8 cellular contexts compared by ENCODE assay signal in genomic region chr1:109877320-109877771, GRCh38. TPM values are rescaled to one million over a fixed set of nuclear protein-coding genes. Genes with fewer than 3 reads are reported as not detected.
DNase-seq lines count a peak whose midpoint lies in the region; ATAC-seq and TF ChIP-seq lines count a peak whose summit lies in the region.

No MANE protein-coding gene starts in this region.

- no TSS peak for BruUV-seq in mammary epithelial cell (replicated peaks; lab: Mats Ljungman, UMichigan)

- intact Hi-C loops in mammary epithelial cell (cut with micrococcal nuclease): loop anchor here (1.0 to 5.0 kb wide), 2 partner anchors 101 to 105 kb away; partner anchors contain the start of gene AHCYL1

- H2AFZ ChIP-seq in H9 (ENCODE audit: low read length) (no peak overlapping the region), mammary epithelial cell (ENCODE audit: low read depth, low read length) (peak overlapping the region; percentile 87)

- no peak overlapping the region for H2BK5ac ChIP-seq in H9 (ENCODE audit: insufficient read length, low read length)

- H2BK15ac ChIP-seq in H9 (ENCODE audit: low read depth, low read length): no peak overlapping the region

- no peaks in the 10 kb centered on the region for H4K20me1 ChIP-seq in H9 (ENCODE audit: control insufficient read depth, insufficient read depth, insufficient read length)
- H4K20me1 ChIP-seq in mammary epithelial cell (ENCODE audit: insufficient read depth, low read length): no peaks in the 10 kb centered on the region

- no peaks in the 10 kb centered on the region for H3K9me3 ChIP-seq in H9 (ENCODE audit: control insufficient read depth, low read depth, low read length)
- H3K9me3 ChIP-seq in mammary epithelial cell (replicated peaks; ENCODE audit: insufficient read depth, low read length): no peaks in the 10 kb centered on the region

- no peak overlapping the region for H3K4ac ChIP-seq in H9 (ENCODE audit: low read depth, low read length)

- no peaks in the 10 kb centered on the region for H3K27me3 Mint-ChIP-seq in H9 (ENCODE audit: low read depth)
- H3K27me3 Mint-ChIP-seq in stimulated activated memory B cell treated with anti-CD40 and anti-IgM and Interleukin-4, amounts not matched to agents 10 μg/mL and 1 μg/mL and 100 μg/mL, for 72 hours: peaks cover 10% of the 10 kb centered on the region

- H2BK120ac ChIP-seq in H9 (ENCODE audit: low read depth, low read length, poor library complexity, severe bottlenecking): no peak overlapping the region

- H4K5ac ChIP-seq in H9 (ENCODE audit: insufficient read length, low read depth, low read length): no peak overlapping the region

- H2BK12ac ChIP-seq in H9 (ENCODE audit: insufficient read length, low read depth, low read length): peak overlapping the region; percentile 27

- no peak overlapping the region for H2BK20ac ChIP-seq in H9 (ENCODE audit: low read depth, low read length, poor library complexity, severe bottlenecking)

- in situ Hi-C loops in mammary epithelial cell (cut with MboI; ENCODE audit: low sequenced_read_pairs in 2 of 2): no loop called here

- dilution Hi-C loops in mammary epithelial cell (cut with HindIII; ENCODE audit: low sequenced_read_pairs): no loop called here

- H3K27me3 ChIP-seq in H9 (ENCODE audit: insufficient read depth, low read length) (no peaks in the 10 kb centered on the region), mammary epithelial cell (ENCODE audit: insufficient read depth, low read length) (no peaks in the 10 kb centered on the region), kidney epithelial cell (ENCODE audit: control insufficient read depth, insufficient read depth, low read length) (no peaks in the 10 kb centered on the region)

- H3K36me3 Mint-ChIP-seq in H9 (ENCODE audit: insufficient read depth in 1 of 3, low read depth in 3 of 3): no peaks in the 10 kb centered on the region
- H3K36me3 Mint-ChIP-seq in stimulated activated memory B cell treated with anti-CD40 and anti-IgM and Interleukin-4, amounts not matched to agents 10 μg/mL and 1 μg/mL and 100 μg/mL, for 72 hours: no peaks in the 10 kb centered on the region

- H3K9me3 Mint-ChIP-seq in H9: no peaks in the 10 kb centered on the region
- no peaks in the 10 kb centered on the region for H3K9me3 Mint-ChIP-seq in stimulated activated memory B cell treated with anti-CD40 and anti-IgM and Interleukin-4, amounts not matched to agents 10 μg/mL and 1 μg/mL and 100 μg/mL, for 72 hours

- H3K79me2 ChIP-seq in H9 (ENCODE audit: insufficient read depth, low read length): no peaks in the 10 kb centered on the region
- no peaks in the 10 kb centered on the region for H3K79me2 ChIP-seq in mammary epithelial cell (ENCODE audit: insufficient read depth, low read length)

- DNase-seq in H9 (peak; percentile 83), mammary epithelial cell (peak; percentile 69), kidney epithelial cell (ENCODE audit: low read depth) (peak; percentile 76), NCI-H2107 (lab: John Stamatoyannopoulos, UW) (no peak), KG1 (lab: John Stamatoyannopoulos, UW) (no peak), SHP77 (lab: John Stamatoyannopoulos, UW) (no peak)

- H3K23me2 ChIP-seq in H9 (ENCODE audit: insufficient read length, low read depth, low read length, poor library complexity, severe bottlenecking): no peaks in the 10 kb centered on the region

- H3K4me1 ChIP-seq in H9 (ENCODE audit: insufficient read depth, low read length) (peaks cover 12% of the 10 kb centered on the region; the same call in 1 of the 2 replicates), mammary epithelial cell (ENCODE audit: insufficient read depth, low read length) (peaks cover 40% of the 10 kb centered on the region)

- CTCF ChIA-PET in mammary epithelial cell (lab: Charles Lee; ENCODE audit: low non-redundant PET): no interaction called here

- no peak overlapping the region for H3K4me2 ChIP-seq in H9 (ENCODE audit: insufficient read depth, insufficient read length, low read length)
- H3K4me2 ChIP-seq in mammary epithelial cell (ENCODE audit: insufficient read depth, low read depth, low read length): peak overlapping the region; percentile 40

- H3T11ph ChIP-seq in H9 (ENCODE audit: low read length): no peak overlapping the region

- no peak overlapping the region for H3K23ac ChIP-seq in H9 (ENCODE audit: insufficient read length, low read depth, low read length)

- peak overlapping the region; percentile 74 to 92 (median 91) for H3K27ac Mint-ChIP-seq in H9
- peak overlapping the region; percentile 88 for H3K27ac Mint-ChIP-seq in stimulated activated memory B cell treated with anti-CD40 and anti-IgM and Interleukin-4, amounts not matched to agents 10 μg/mL and 1 μg/mL and 100 μg/mL, for 72 hours

- H3K4me1 Mint-ChIP-seq in H9: peaks cover 72 to 79% of the 10 kb centered on the region in 2 experiments
- H3K4me1 Mint-ChIP-seq in stimulated activated memory B cell treated with anti-CD40 and anti-IgM and Interleukin-4, amounts not matched to agents 10 μg/mL and 1 μg/mL and 100 μg/mL, for 72 hours: peaks cover 54% of the 10 kb centered on the region

- H4K8ac ChIP-seq in H9 (replicated peaks; ENCODE audit: insufficient read length, low read depth, low read length): no peak overlapping the region

- no peak overlapping the region for H3K27ac ChIP-seq in H9 (ENCODE audit: insufficient read length, low read depth, low read length)
- peak overlapping the region; percentile 19 for H3K27ac ChIP-seq in mammary epithelial cell (ENCODE audit: insufficient read depth, low read depth, low read length)

- H2AK5ac ChIP-seq in H9 (ENCODE audit: insufficient read length, low read length): no peak overlapping the region

- H3K4me3 Mint-ChIP-seq in H9: peak overlapping the region in 1 of 2 experiments; percentile 38; a peak in 2 of 5 replicates
- peak overlapping the region; percentile 34 for H3K4me3 Mint-ChIP-seq in stimulated activated memory B cell treated with anti-CD40 and anti-IgM and Interleukin-4, amounts not matched to agents 10 μg/mL and 1 μg/mL and 100 μg/mL, for 72 hours

- ATAC-seq in stimulated activated memory B cell treated with anti-CD40 and anti-IgM and Interleukin-4, amounts not matched to agents 10 μg/mL and 1 μg/mL and 100 μg/mL, for 72 hours: peak; percentile 79
- ATAC-seq in HG03095 (IDR thresholded peaks at IDR 0.05; ENCODE audit: unreplicated experiment): no peak

- no peaks in the 10 kb centered on the region for H3K79me1 ChIP-seq in H9 (ENCODE audit: insufficient read depth, low read depth, low read length, poor library complexity, severe bottlenecking)

- no peak overlapping the region for H3K56ac ChIP-seq in H9 (ENCODE audit: insufficient read length, low read depth, low read length)

- TF ChIP-seq CTCF in H9 (conservative IDR thresholded peaks at IDR 0.05): peak; percentile 42; the same call in 2 of the 3 replicates
- TF ChIP-seq CTCF in mammary epithelial cell (conservative IDR thresholded peaks at IDR 0.05 in 1 of 2, IDR thresholded peaks at IDR 0.05 in 1 of 2; ENCODE audit: extremely low read depth in 1 of 2, insufficient read depth in 1 of 2, low read depth in 1 of 2, low read length in 2 of 2): no peak
- TF ChIP-seq CTCF in kidney epithelial cell (IDR thresholded peaks at IDR 0.05; ENCODE audit: insufficient read depth, low read length, poor library complexity, severe bottlenecking): peak; percentile 32

- WGBS in H9 (ENCODE audit: extremely low coverage, insufficient read length, low lambda C conversion rate): no CpG with 5 or more reads among the region's 13 CpGs
- WGBS in mammary epithelial cell (ENCODE audit: low coverage, missing lambda C conversion rate): 6% methylated on average over 10 of the region's 13 CpGs

- H3K9ac ChIP-seq in H9 (ENCODE audit: extremely low read depth, insufficient read length, low read length) (no peak overlapping the region), mammary epithelial cell (ENCODE audit: insufficient read depth, low read length) (no peak overlapping the region)

- H3K36me3 ChIP-seq in mammary epithelial cell (ENCODE audit: insufficient read depth, low read length): no peaks in the 10 kb centered on the region
- no peaks in the 10 kb centered on the region for H3K36me3 ChIP-seq in kidney epithelial cell (ENCODE audit: control insufficient read depth, insufficient read depth, low read length)

- H4K91ac ChIP-seq in H9 (ENCODE audit: insufficient read length, low read depth, low read length): no peak overlapping the region

- no peak overlapping the region for H3K4me3 ChIP-seq in mammary epithelial cell (replicated peaks in 1 of 3; ENCODE audit: insufficient read depth in 1 of 3, low read depth in 2 of 3, low read length in 3 of 3)
- no peak overlapping the region for H3K4me3 ChIP-seq in kidney epithelial cell (ENCODE audit: low read depth, low read length)

- peak overlapping the region; percentile 63 for H3K18ac ChIP-seq in H9 (ENCODE audit: insufficient read length, low read depth, low read length)

- H3K14ac ChIP-seq in H9 (ENCODE audit: insufficient read depth, low read length): peak overlapping the region; percentile 74; the same call in 1 of the 2 replicates

RNA-seq across cellular contexts. Expression of gene CSF1, which starts 33.3 kb away (rescaled TPM):
- total RNA-seq in H9 (2021): 2.3 and 3.2 TPM in 2 replicates
- 10 to 100 TPM in 1 of 2 donors, 1 to 10 TPM in 1; 5.6 to 29.5 TPM for total RNA-seq in mammary epithelial cell
- 9.9 TPM for polyA plus RNA-seq in mammary epithelial cell
- polyA minus RNA-seq in mammary epithelial cell: 7.5 TPM
- total RNA-seq in kidney epithelial cell: 53.4 and 78.5 TPM in 2 replicates

Comparison
In these comparisons a context has a peak if more than half of its experiments do, and no peak if none do; other contexts are left out.
1. DNase-seq: peak in H9 (single experiment), mammary epithelial cell (single experiment) and kidney epithelial cell (single experiment); none in NCI-H2107 (single experiment), KG1 (single experiment) and SHP77 (0 of 2).
2. CTCF ChIP-seq: peak in H9 (single experiment) and kidney epithelial cell (single experiment); none in mammary epithelial cell (0 of 2).